1 cellular context compared by ENCODE assay signal in genomic region chr15:89334510-89335288, GRCh38.
TF ChIP-seq lines count a peak whose summit lies in the region.

POLG (minus strand) TSS chr15:89334824; CDS start chr15:89333754, 1,070 bp downstream.

TF ChIP-seq in A549, 52 proteins besides CTCF, POLR2A, EP300 and RAD21 (continued from another document):
- TF ChIP-seq RCOR1 (IDR thresholded peaks at IDR 0.05; ENCODE audit: low read depth, low read length): no peak
- TF ChIP-seq HES2 (IDR thresholded peaks at IDR 0.05): no peak
- TF ChIP-seq KDM1A (IDR thresholded peaks at IDR 0.05; ENCODE audit: low read depth): no peak
- no peak for TF ChIP-seq HOXB13 (CRISPR knock-in tag; IDR thresholded peaks at IDR 0.05; ENCODE audit: low read depth)
- TF ChIP-seq SREBF2 (IDR thresholded peaks at IDR 0.05): peak; percentile 99
- TF ChIP-seq ZSCAN20 (CRISPR knock-in tag; IDR thresholded peaks at IDR 0.05): no peak
- TF ChIP-seq FOXS1 (CRISPR knock-in tag; IDR thresholded peaks at IDR 0.05): peak; percentile 53; the same call in 1 of the 2 replicates
- no peak for TF ChIP-seq HEYL (CRISPR knock-in tag; IDR thresholded peaks at IDR 0.05)
- TF ChIP-seq RARB (CRISPR knock-in tag; IDR thresholded peaks at IDR 0.05): 0 out of 2 replicates have a peak, but pooled peaks have one; percentile 16
- peak; percentile 92 for TF ChIP-seq GATA3 (IDR thresholded peaks at IDR 0.05; ENCODE audit: borderline replicate concordance)
- TF ChIP-seq CBX8 (IDR thresholded peaks at IDR 0.05): no peak
- TF ChIP-seq HOXA7 (CRISPR knock-in tag; IDR thresholded peaks at IDR 0.05): no peak
- 0 out of 2 replicates have a peak, but pooled peaks have one; percentile 38 for TF ChIP-seq TFCP2L1 (CRISPR knock-in tag; IDR thresholded peaks at IDR 0.05)
- TF ChIP-seq ZFP36 (IDR thresholded peaks at IDR 0.05; ENCODE audit: borderline replicate concordance, partially characterized antibody): no peak
- TF ChIP-seq ATOH8 (CRISPR knock-in tag; IDR thresholded peaks at IDR 0.05; ENCODE audit: low read depth): no peak
- TF ChIP-seq ELK1 (IDR thresholded peaks at IDR 0.05; ENCODE audit: low read depth, low read length): no peak
- no peak for TF ChIP-seq ZNF302 (CRISPR knock-in tag; IDR thresholded peaks at IDR 0.05)
- TF ChIP-seq BHLHE40 (IDR thresholded peaks at IDR 0.05; ENCODE audit: low read depth, low read length): peak; percentile 95
- TF ChIP-seq SMC3 (IDR thresholded peaks at IDR 0.05): no peak
- no peak for TF ChIP-seq JUNB (IDR thresholded peaks at IDR 0.05)
- peak; percentile 84 to 99; a peak in 4 of 5 replicates for TF ChIP-seq JUN (IDR thresholded peaks at IDR 0.05)
- no peak for TF ChIP-seq RNF2 (IDR thresholded peaks at IDR 0.05; ENCODE audit: borderline replicate concordance, low read depth)
- no peak for TF ChIP-seq ZC3H11A (IDR thresholded peaks at IDR 0.05)
- TF ChIP-seq CHD4 (IDR thresholded peaks at IDR 0.05; ENCODE audit: borderline replicate concordance): no peak
- no peak for TF ChIP-seq MAFK (IDR thresholded peaks at IDR 0.05; ENCODE audit: partially characterized antibody)
- peak; percentile 84; the same call in 1 of the 2 replicates for TF ChIP-seq MYC (IDR thresholded peaks at IDR 0.05; ENCODE audit: borderline replicate concordance, low read length)
- no peak for TF ChIP-seq NR3C1 (IDR thresholded peaks at IDR 0.05)
- TF ChIP-seq FOSB (CRISPR knock-in tag; IDR thresholded peaks at IDR 0.05): no peak
- no peak for TF ChIP-seq FOSL2 (IDR thresholded peaks at IDR 0.05)
- TF ChIP-seq FOSL2 (CRISPR knock-in tag; IDR thresholded peaks at IDR 0.05): peak; percentile 56
- TF ChIP-seq EHMT2 (IDR thresholded peaks at IDR 0.05; ENCODE audit: low read depth): no peak
- no peak for TF ChIP-seq KDM5A (IDR thresholded peaks at IDR 0.05)
- no peak for TF ChIP-seq USF2 (IDR thresholded peaks at IDR 0.05)
- TF ChIP-seq TP53 (CRISPR knock-in tag; IDR thresholded peaks at IDR 0.05): no peak
- TF ChIP-seq RFX5 (IDR thresholded peaks at IDR 0.05): peak; percentile 29
- peak in 1 of 2 experiments; percentile 86; a peak in 2 of 4 replicates for TF ChIP-seq CEBPB (IDR thresholded peaks at IDR 0.05)
